8 cellular contexts compared by ENCODE assay signal in the genomic region with DNA sequence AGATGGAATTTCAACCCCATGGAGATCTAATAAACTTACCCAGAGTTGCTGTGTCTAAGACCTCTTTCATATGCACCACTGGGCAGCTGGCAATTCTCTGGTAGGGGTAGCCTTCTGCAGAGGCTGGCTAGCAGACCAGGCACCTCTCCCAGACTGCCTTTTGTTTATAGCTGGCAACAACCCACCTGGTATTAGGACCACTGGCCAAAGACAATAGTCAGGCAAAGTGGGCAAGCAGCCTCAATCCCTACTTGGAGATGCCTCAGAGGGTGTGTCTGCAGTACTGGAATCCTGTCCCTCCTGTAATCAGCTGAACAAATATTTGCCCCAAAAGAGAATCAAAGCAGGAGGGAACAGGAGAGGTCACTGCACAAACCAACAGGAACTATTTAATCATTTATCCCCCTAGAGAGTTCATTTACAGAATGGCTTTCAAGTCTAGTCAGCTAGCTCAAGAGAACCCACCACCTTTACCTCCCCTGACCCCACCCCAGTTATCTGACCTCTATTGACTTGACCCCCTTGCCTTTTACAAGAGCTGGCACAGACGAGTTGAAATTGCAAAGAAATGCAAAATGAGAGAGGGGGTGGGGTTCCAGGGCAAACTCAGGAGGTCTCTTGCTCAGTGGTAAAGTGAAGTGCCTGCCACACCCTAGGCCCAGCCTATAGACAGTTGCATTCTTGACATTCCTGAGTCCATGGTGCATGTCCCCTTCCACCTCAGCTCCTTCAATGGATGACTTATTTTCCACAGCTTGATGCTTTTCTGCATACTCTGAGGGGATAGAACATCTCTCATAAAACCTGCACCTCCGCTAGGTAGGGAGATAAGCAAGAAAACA. TPM values are rescaled to one million over a fixed set of nuclear protein-coding genes. Genes with fewer than 3 reads are reported as not detected.
DNase-seq lines count a peak whose midpoint lies in the region; ATAC-seq and TF ChIP-seq lines count a peak whose summit lies in the region.

No MANE protein-coding gene starts in this region.

- TF ChIP-seq CTCF in A673 (conservative IDR thresholded peaks at IDR 0.05; ENCODE audit: low read depth, low read length) (no peak), hepatocyte (IDR thresholded peaks at IDR 0.05; ENCODE audit: poor library complexity) (no peak), sigmoid colon (IDR thresholded peaks at IDR 0.05) (no peak)
- no peak for TF ChIP-seq CTCF in activated CD8-positive, alpha-beta T cell treated with anti-CD3 and anti-CD28 coated beads for 36 hours (IDR thresholded peaks at IDR 0.05)

- peaks cover 27% of the 10 kb centered on the region for H3K4me1 Mint-ChIP-seq in activated CD8-positive, alpha-beta T cell treated with anti-CD3 and anti-CD28 coated beads for 36 hours (ENCODE audit: low read depth)

- CTCF ChIA-PET in A673 (lab: Charles Lee), result interaction anchor here (0.7 to 1.2 kb wide), 2 partner anchors 58 to 86 kb away, joined by 3 to 8 read pairs; no protein-coding TSS in a partner anchor
- CTCF ChIA-PET in activated CD8-positive, alpha-beta T cell treated with anti-CD3 and anti-CD28 coated beads for 36 hours (lab: Charles Lee), result interaction anchor here (0.5 to 10.1 kb wide), 13 partner anchors 19 to 1022 kb away, joined by 3 to 333 read pairs (median 4); no protein-coding TSS in a partner anchor

- DNase-seq in A673 (ENCODE audit: low spot score) (peak; percentile 62), HPDE6-E6E7 (ENCODE audit: extremely low spot score) (peak; percentile 23), hepatocyte (ENCODE audit: low spot score) (peak; percentile 72), sigmoid colon (no peak), GF-D8 (lab: John Stamatoyannopoulos, UW) (no peak), SK-N-DZ (ENCODE audit: low spot score) (no peak)
- no peak for DNase-seq in activated CD8-positive, alpha-beta T cell treated with anti-CD3 and anti-CD28 coated beads for 36 hours
- DNase-seq in stimulated activated CD4-positive, alpha-beta T cell treated with anti-CD3 and anti-CD28 coated beads, Interleukin-4, amount 100 ng/mL, for 1 hour, result no peak

- no peak for ATAC-seq in activated CD8-positive, alpha-beta T cell treated with anti-CD3 and anti-CD28 coated beads for 36 hours

- no peak for TF ChIP-seq POLR2A in sigmoid colon (IDR thresholded peaks at IDR 0.05)

- H3K9me3 ChIP-seq in A673 (ENCODE audit: low read depth, low read length, poor library complexity, severe bottlenecking), result no peaks in the 10 kb centered on the region
- no peaks in the 10 kb centered on the region for H3K9me3 ChIP-seq in hepatocyte (ENCODE audit: low read depth)
- H3K9me3 ChIP-seq in sigmoid colon, result no peaks in the 10 kb centered on the region

- H3K9me3 Mint-ChIP-seq in activated CD8-positive, alpha-beta T cell treated with anti-CD3 and anti-CD28 coated beads for 36 hours, result no peaks in the 10 kb centered on the region

- peaks cover 79% of the 10 kb centered on the region for H3K79me2 ChIP-seq in hepatocyte

- H2AFZ ChIP-seq in hepatocyte, result no peak overlapping the region

- no peak for TF ChIP-seq EP300 in sigmoid colon (IDR thresholded peaks at IDR 0.05)

- H3K4me3 Mint-ChIP-seq in activated CD8-positive, alpha-beta T cell treated with anti-CD3 and anti-CD28 coated beads for 36 hours, result peak overlapping the region; percentile 97

- H3K4me2 ChIP-seq in hepatocyte, result peak overlapping the region; percentile 91

- peaks cover 74% of the 10 kb centered on the region for H3K36me3 Mint-ChIP-seq in activated CD8-positive, alpha-beta T cell treated with anti-CD3 and anti-CD28 coated beads for 36 hours (ENCODE audit: low read depth)

- H3K36me3 ChIP-seq in A673 (ENCODE audit: insufficient read depth, low read length, poor library complexity, severe bottlenecking), result peaks cover 3% of the 10 kb centered on the region
- no peaks in the 10 kb centered on the region for H3K36me3 ChIP-seq in hepatocyte (replicated peaks; ENCODE audit: insufficient read depth, low read depth)
- peaks cover 0 to 27% (median 0%) of the 10 kb centered on the region in 4 donors for H3K36me3 ChIP-seq in sigmoid colon

- no peaks in the 10 kb centered on the region for H4K20me1 ChIP-seq in hepatocyte (ENCODE audit: insufficient read depth, poor library complexity, severe bottlenecking)

- no peaks in the 10 kb centered on the region for H3K9me2 ChIP-seq in hepatocyte (replicated peaks; ENCODE audit: insufficient read depth)

- H3K27me3 ChIP-seq in A673 (replicated peaks; ENCODE audit: insufficient read depth, low read depth, low read length, poor library complexity) (no peaks in the 10 kb centered on the region), hepatocyte (no peaks in the 10 kb centered on the region), sigmoid colon (no peaks in the 10 kb centered on the region)

- intact Hi-C loops in A673 (cut with micrococcal nuclease; ENCODE audit: unreplicated experiment), result no loop called here
- intact Hi-C loops in activated CD8-positive, alpha-beta T cell treated with anti-CD3 and anti-CD28 coated beads for 36 hours (cut with micrococcal nuclease), result no loop called here
- intact Hi-C loops in sigmoid colon (cut with DNase I), result loop anchor here (5.0 kb wide), 1 partner anchor 148 kb away; no protein-coding TSS in a partner anchor

- WGBS in hepatocyte (ENCODE audit: low lambda C conversion rate, missing lambda C conversion rate), result 29% methylated on average over 2 of the region's 2 CpGs
- 14 to 32% methylated on average over 2 of the region's 2 CpGs for WGBS in sigmoid colon, 2 donors

- H3K27ac Mint-ChIP-seq in activated CD8-positive, alpha-beta T cell treated with anti-CD3 and anti-CD28 coated beads for 36 hours, result peak overlapping the region; percentile 97

- no TSS peak for BruUV-seq in A673 (replicated peaks; lab: Mats Ljungman, UMichigan)

- peak overlapping the region; percentile 53 for H3K27ac ChIP-seq in A673 (ENCODE audit: low read depth, low read length, poor library complexity, severe bottlenecking)
- peak overlapping the region; percentile 98 for H3K27ac ChIP-seq in hepatocyte
- H3K27ac ChIP-seq in sigmoid colon, result peak overlapping the region; percentile 92 to 100 (median 98)

- H3K27me3 Mint-ChIP-seq in activated CD8-positive, alpha-beta T cell treated with anti-CD3 and anti-CD28 coated beads for 36 hours, result no peaks in the 10 kb centered on the region

- POLR2A ChIA-PET in A673 (lab: Charles Lee; ENCODE audit: low non-redundant PET), result interaction anchor here (0.6 kb wide), 1 partner anchor 1751 kb away, joined by 4 read pairs; no protein-coding TSS in a partner anchor
- POLR2A ChIA-PET in activated CD8-positive, alpha-beta T cell treated with anti-CD3 and anti-CD28 coated beads for 36 hours (lab: Charles Lee), result interaction anchor here (0.8 to 10.5 kb wide), 8 partner anchors 8 to 66 kb away, joined by 3 to 107 read pairs (median 6); no protein-coding TSS in a partner anchor

- H3K4me1 ChIP-seq in A673 (ENCODE audit: insufficient read depth, low read length, poor library complexity, severe bottlenecking) (peaks cover 56% of the 10 kb centered on the region), hepatocyte (ENCODE audit: insufficient read depth) (peaks cover 47% of the 10 kb centered on the region), sigmoid colon (peaks cover 0 to 65% (median 58%) of the 10 kb centered on the region in 4 donors)

- H3K4me3 ChIP-seq in A673 (ENCODE audit: low read depth, low read length, poor library complexity, severe bottlenecking) (peak overlapping the region; percentile 66), hepatocyte (peak overlapping the region; percentile 56), sigmoid colon (peak overlapping the region in 3 of 4 donors; percentile 59 to 83 (median 80))

RNA-seq across cellular contexts. Expression of gene BCL2L1, which starts 2.8 kb away (rescaled TPM):
- total RNA-seq in A673 (2021) (44.5 and 47.8 TPM in 2 replicates), hepatocyte (139 and 145 TPM in 2 replicates), sigmoid colon (10 to 100 TPM; 53.2 to 71.3 (median 55.7) TPM)
- total RNA-seq in activated CD8-positive, alpha-beta T cell treated with anti-CD3 and anti-CD28 coated beads for 36 hours, result 100 to 1,000 TPM; 182 TPM
- polyA plus RNA-seq in hepatocyte (104 and 108 TPM in 2 replicates), sigmoid colon (10 to 100 TPM; 76.1 to 94.8 (median 78.7) TPM)
- polyA plus RNA-seq in SK-N-DZ (2014; cell fraction: cytosol; rRNA removed), result 78.5 and 86.3 TPM in 2 replicates
- polyA plus RNA-seq in SK-N-DZ (2014; cell fraction: nucleus; rRNA removed), result 30.3 and 34.7 TPM in 2 replicates

RNA-seq across cellular contexts. Expression of gene TPX2, which starts 19.2 kb away (rescaled TPM):
- 187 and 189 TPM in 2 replicates for total RNA-seq in A673 (2021)
- total RNA-seq in activated CD8-positive, alpha-beta T cell treated with anti-CD3 and anti-CD28 coated beads for 36 hours, result 100 to 1,000 TPM; 112 to 113 TPM
- total RNA-seq in hepatocyte, result 22.9 and 23.9 TPM in 2 replicates
- polyA plus RNA-seq in hepatocyte, result 16.3 and 18.5 TPM in 2 replicates
- total RNA-seq in sigmoid colon, result 1 to 10 TPM in 1 of 4 donors, under 1 TPM in 1, not detected in 2; 0.36 to 1.8 TPM
- 10 to 100 TPM in 1 of 3 donors, 1 to 10 TPM in 2; 2.4 to 24.0 (median 4.9) TPM for polyA plus RNA-seq in sigmoid colon
- polyA plus RNA-seq in SK-N-DZ (2014; cell fraction: cytosol; rRNA removed), result 121 and 138 TPM in 2 replicates
- polyA plus RNA-seq in SK-N-DZ (2014; cell fraction: nucleus; rRNA removed), result 484 and 677 TPM in 2 replicates

Comparison
In these comparisons a context has a peak if more than half of its experiments do, and no peak if none do; other contexts are left out.
1. DNase-seq: peak in A673 (single experiment), HPDE6-E6E7 (single experiment) and hepatocyte (single experiment); none in activated CD8-positive, alpha-beta T cell treated with anti-CD3 and anti-CD28 coated beads for 36 hours (single experiment), sigmoid colon (single experiment), GF-D8 (single experiment), stimulated activated CD4-positive, alpha-beta T cell treated with anti-CD3 and anti-CD28 coated beads, Interleukin-4, amount 100 ng/mL, for 1 hour (single experiment) and SK-N-DZ (single experiment).
2. Peak in every context shown above with its lines, with median percentiles within 50 percentile points of each other: H3K27ac ChIP-seq and H3K4me3 ChIP-seq.